In genomic region chr7:16619979-16620408, GRCh38 we compare ENCODE assay signal across 10 cellular contexts. TPM values are rescaled to one million over a fixed set of nuclear protein-coding genes. Genes with fewer than 3 reads are reported as not detected.
DNase-seq lines count a peak whose midpoint lies in the region; ATAC-seq and TF ChIP-seq lines count a peak whose summit lies in the region.
"Had no signal": no experiment of that assay in that cellular context is flagged by ENCODE, and none has a peak within 500 bp of the region (broad histone marks: within the 10 kb centered on the region; RNA-seq: fewer than 3 reads in every experiment).

No MANE protein-coding gene starts in this region.

- H3K4me3 Mint-ChIP-seq in chondrocyte (ENCODE audit: unreplicated experiment), result no peak overlapping the region
- H3K4me3 Mint-ChIP-seq: nephron progenitor cell had no signal

- H3K4me1 Mint-ChIP-seq in chondrocyte (ENCODE audit: low read depth), result peaks cover 7% of the 10 kb centered on the region

- H3K27ac ChIP-seq in testis, result no peak overlapping the region

- no peaks in the 10 kb centered on the region for H3K36me3 ChIP-seq in testis (ENCODE audit: low read depth, missing control alignments)

- H3K4me3 ChIP-seq in testis, result no peak overlapping the region

- in situ Hi-C loops in ACHN (cut with HindIII; ENCODE audit: low pct_ligation_motif_present, low pct_unique_long_range_greater_than_20kb, low sequenced_read_pairs), result no loop called here

- no peak for DNase-seq in chondrocyte (ENCODE audit: low spot score)
- DNase-seq in testis, result no peak
- no peak for DNase-seq in SK-N-DZ (ENCODE audit: low spot score)
- no peak for DNase-seq in ACHN
- DNase-seq in stimulated activated CD4-positive, alpha-beta T cell treated with anti-CD3 and anti-CD28 coated beads, Interleukin-12 subunit alpha, Interleukin-12 subunit beta, amount 100 ng/mL, for 4 hours, result no peak
- DNase-seq: NCI-H1436, nephron progenitor cell had no signal

- H3K36me3 Mint-ChIP-seq in chondrocyte (ENCODE audit: low read depth), result peaks cover 42% of the 10 kb centered on the region

- TF ChIP-seq CTCF in chondrocyte (IDR thresholded peaks at IDR 0.05) (no peak), testis (IDR thresholded peaks at IDR 0.05) (no peak)

- no peak for TF ChIP-seq POLR2A in testis (IDR thresholded peaks at IDR 0.05)

- ATAC-seq in GM18519 (IDR thresholded peaks at IDR 0.05; ENCODE audit: low FRiP score, unreplicated experiment) (peak; percentile 97), GM21390 (IDR thresholded peaks at IDR 0.05; ENCODE audit: unreplicated experiment) (peak; percentile 87), HG03280 (IDR thresholded peaks at IDR 0.05; ENCODE audit: unreplicated experiment) (peak; percentile 86)

- peaks cover 6% of the 10 kb centered on the region for H3K9me3 Mint-ChIP-seq in chondrocyte (ENCODE audit: low read depth)
- H3K9me3 Mint-ChIP-seq: nephron progenitor cell had no signal

- intact Hi-C loops in testis (cut with DNase I; ENCODE audit: low total_unique reads), result no loop called here

- H3K9me3 ChIP-seq in testis, result no peaks in the 10 kb centered on the region

- WGBS in testis, 2 donors, result 98% methylated on average over 2 of the region's 2 CpGs

- H3K27me3 ChIP-seq in testis, result no peaks in the 10 kb centered on the region

- no peaks in the 10 kb centered on the region for H3K4me1 ChIP-seq in testis

- peak overlapping the region; percentile 60 for H3K27ac Mint-ChIP-seq in chondrocyte (ENCODE audit: unreplicated experiment)
- H3K27ac Mint-ChIP-seq: nephron progenitor cell had no signal

- no peaks in the 10 kb centered on the region for H3K27me3 Mint-ChIP-seq in chondrocyte (ENCODE audit: low read depth)

RNA-seq across cellular contexts. Expression of gene ANKMY2, which starts 25.6 kb away (rescaled TPM):
- total RNA-seq in chondrocyte (18.0 to 23.3 TPM (median 21.8 TPM) in 3 replicates), testis (10 to 100 TPM; 13.4 to 17.0 TPM)
- 17.5 TPM for polyA plus RNA-seq in testis (ENCODE audit: insufficient read depth, low read depth, low replicate concordance)
- polyA plus RNA-seq in SK-N-DZ (2014; cell fraction: cytosol; rRNA removed), result 14.6 and 21.9 TPM in 2 replicates
- polyA plus RNA-seq in SK-N-DZ (2014; cell fraction: nucleus; rRNA removed), result 15.3 and 17.0 TPM in 2 replicates

RNA-seq across cellular contexts. Expression of gene BZW2, which starts 26.0 kb away (rescaled TPM):
- 42.6 to 50.0 TPM (median 44.8 TPM) in 3 replicates for total RNA-seq in chondrocyte
- total RNA-seq in testis, result 10 to 100 TPM; 25.8 to 36.5 TPM
- 23.2 TPM for polyA plus RNA-seq in testis (ENCODE audit: insufficient read depth, low read depth, low replicate concordance)
- 167 and 193 TPM in 2 replicates for polyA plus RNA-seq in SK-N-DZ (2014; cell fraction: cytosol; rRNA removed)
- polyA plus RNA-seq in SK-N-DZ (2014; cell fraction: nucleus; rRNA removed), result 87.9 and 91.2 TPM in 2 replicates
